In the genomic region with DNA sequence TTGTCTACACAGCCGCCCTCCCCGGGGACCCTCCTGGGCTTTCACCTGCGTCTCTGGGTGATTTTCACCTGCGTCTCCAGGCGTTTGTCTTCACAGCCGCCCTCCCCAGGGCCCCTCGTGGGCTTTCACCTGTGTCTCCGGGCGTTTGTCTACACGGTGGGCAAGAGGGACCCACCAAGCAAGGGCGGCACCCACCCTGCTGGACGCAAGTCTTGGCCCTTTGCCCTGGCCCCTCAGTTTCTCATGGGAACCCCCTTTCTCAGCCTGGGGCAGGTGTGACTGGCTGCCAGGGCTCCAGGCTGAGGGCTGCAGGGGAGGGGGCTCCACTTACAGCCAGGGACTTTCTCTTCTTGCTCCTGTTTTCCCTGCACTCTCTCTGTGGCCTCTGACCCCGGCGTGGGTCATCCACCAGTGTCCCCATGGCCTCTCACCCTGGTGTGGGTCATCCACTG, we compare ENCODE assay signal across 2 cellular contexts.
TF ChIP-seq lines count a peak whose summit lies in the region.

No MANE protein-coding gene starts in this region.

TF ChIP-seq in GM23338, 12 proteins besides CTCF, POLR2A, EP300 and RAD21:
- TF ChIP-seq ZNF331 (CRISPR knock-in tag; IDR thresholded peaks at IDR 0.05; ENCODE audit: low read depth) (no peak), EZH2 (IDR thresholded peaks at IDR 0.05; ENCODE audit: low read depth, unreplicated experiment) (no peak), ZNF114 (CRISPR knock-in tag; IDR thresholded peaks at IDR 0.05) (no peak)

TF ChIP-seq in H1, 55 proteins besides CTCF, POLR2A, EP300 and RAD21:
- no peak for TF ChIP-seq SUZ12 (IDR thresholded peaks at IDR 0.05; ENCODE audit: low read length)
- TF ChIP-seq NANOG (IDR thresholded peaks at IDR 0.05; ENCODE audit: insufficient read depth, low read depth, low read length, poor library complexity, severe bottlenecking), result no peak
- TF ChIP-seq SP2 (IDR thresholded peaks at IDR 0.05; ENCODE audit: low read length), result no peak
- TF ChIP-seq KDM5A (IDR thresholded peaks at IDR 0.05; ENCODE audit: low read length), result no peak
- TF ChIP-seq RNF2 (IDR thresholded peaks at IDR 0.05; ENCODE audit: borderline replicate concordance, low read depth, low read length, missing control alignments, poor library complexity, severe bottlenecking), result no peak
- TF ChIP-seq CHD1 (IDR thresholded peaks at IDR 0.05; ENCODE audit: low read depth, low read length), result no peak
- no peak for TF ChIP-seq GABPA (IDR thresholded peaks at IDR 0.05; ENCODE audit: borderline replicate concordance, insufficient read depth, low read length)
- no peak for TF ChIP-seq MAX (IDR thresholded peaks at IDR 0.05)
- TF ChIP-seq TCF12 (IDR thresholded peaks at IDR 0.05; ENCODE audit: low read depth, low read length), result no peak
- TF ChIP-seq SP4 (IDR thresholded peaks at IDR 0.05; ENCODE audit: low read length), result no peak
- TF ChIP-seq TBP (IDR thresholded peaks at IDR 0.05; ENCODE audit: low read depth, low read length), result no peak
- no peak for TF ChIP-seq GTF2F1 (IDR thresholded peaks at IDR 0.05; ENCODE audit: borderline replicate concordance, low read depth, low read length)
